In genomic region chr2:11482473-11483031, GRCh38 we compare ENCODE assay signal across 9 cellular contexts. TPM values are rescaled to one million over a fixed set of nuclear protein-coding genes. Genes with fewer than 3 reads are reported as not detected.
DNase-seq lines count a peak whose midpoint lies in the region; ATAC-seq, FAIRE-seq and TF ChIP-seq lines count a peak whose summit lies in the region.
"Had no signal": no experiment of that assay in that cellular context is flagged by ENCODE, and none has a peak within 500 bp of the region (broad histone marks: within the 10 kb centered on the region; RNA-seq: fewer than 3 reads in every experiment).

No MANE protein-coding gene starts in this region.

- H3K9me3 ChIP-seq in HUES64 (ENCODE audit: insufficient read depth, low read depth, low read length) (no peaks in the 10 kb centered on the region), kidney (ENCODE audit: control insufficient read depth in 1 of 2, low read length in 2 of 2) (no peaks in the 10 kb centered on the region), stomach smooth muscle (ENCODE audit: control insufficient read depth in 2 of 2, low read length in 2 of 2) (no peaks in the 10 kb centered on the region)

- TF ChIP-seq CTCF in MCF 10A (IDR thresholded peaks at IDR 0.05; ENCODE audit: unreplicated experiment) (no peak), kidney (IDR thresholded peaks at IDR 0.05; ENCODE audit: borderline replicate concordance, extremely low read depth, insufficient read depth) (no peak)

- no peaks in the 10 kb centered on the region for H3K36me3 Mint-ChIP-seq in MCF 10A (ENCODE audit: insufficient read depth, unreplicated experiment)

- H3K27ac Mint-ChIP-seq in MCF 10A (ENCODE audit: low read depth, unreplicated experiment) = no peak overlapping the region

- DNase-seq in MCF 10A (ENCODE audit: unreplicated experiment) (no peak), kidney (peak; percentile 71), RKO (ENCODE audit: low spot score) (no peak)
- DNase-seq in stimulated activated CD4-positive, alpha-beta T cell treated with anti-CD3 and anti-CD28 coated beads, Interleukin-4, amount 100 ng/mL, for 1 hour = no peak

- no TSS peak for BruUV-seq in MCF 10A (replicated peaks; lab: Mats Ljungman, UMichigan)

- ATAC-seq in GM19324 (IDR thresholded peaks at IDR 0.05; ENCODE audit: low FRiP score, unreplicated experiment) = no peak
- no peak for ATAC-seq in HG02973 (IDR thresholded peaks at IDR 0.05; ENCODE audit: unreplicated experiment)

- peak overlapping the region; percentile 82 for H3K9ac ChIP-seq in HUES64 (ENCODE audit: low read depth, low read length)
- H3K9ac ChIP-seq in kidney (ENCODE audit: low read length in 2 of 2) = no peak overlapping the region
- H3K9ac ChIP-seq in stomach smooth muscle (ENCODE audit: low read length in 2 of 2) = no peak overlapping the region

- H3K27me3 ChIP-seq in HUES64 (ENCODE audit: insufficient read depth, low read length) (peaks cover 31% of the 10 kb centered on the region), stomach smooth muscle (ENCODE audit: control insufficient read depth in 1 of 2, insufficient read depth in 2 of 2, low read length in 2 of 2) (peaks cover 17 to 29% of the 10 kb centered on the region in 2 donors)

- H3K9me3 Mint-ChIP-seq in MCF 10A (ENCODE audit: unreplicated experiment) = no peaks in the 10 kb centered on the region

- POLR2A ChIA-PET in MCF 10A (lab: Yijun Ruan, JAX) = no interaction called here

- H3K27ac ChIP-seq in HUES64 (ENCODE audit: low read depth, low read length) (peak overlapping the region; percentile 29; the same call in 1 of the 2 replicates), kidney (ENCODE audit: low read depth in 2 of 2, low read length in 2 of 2) (no peak overlapping the region), stomach smooth muscle (ENCODE audit: low read length) (no peak overlapping the region)
- H3K27ac ChIP-seq: RWPE1 had no signal

- H3K4me1 ChIP-seq in HUES64 (ENCODE audit: insufficient read depth, low read length) = 0 out of 2 replicates have a peak, but pooled peaks cover 6% of the 10 kb centered on the region
- peaks cover 3 to 6% of the 10 kb centered on the region in 2 donors for H3K4me1 ChIP-seq in kidney (ENCODE audit: control insufficient read depth in 1 of 2, insufficient read depth in 1 of 2, low read depth in 1 of 2, low read length in 2 of 2)
- peaks cover 11% of the 10 kb centered on the region for H3K4me1 ChIP-seq in stomach smooth muscle (ENCODE audit: control insufficient read depth, insufficient read depth, low read length)

- intact Hi-C loops in MCF 10A (cut with micrococcal nuclease) = no loop called here
- intact Hi-C loops in kidney (cut with DNase I) = loop anchor here (5.0 kb wide), 1 partner anchor 100 kb away; no protein-coding TSS in a partner anchor

- CTCF ChIA-PET in MCF 10A (lab: Yijun Ruan, JAX) = interaction anchor here (0.5 to 6.5 kb wide), 3 partner anchors 51 to 231 kb away, joined by 3 to 299 read pairs (median 5); partner anchors contain the start of gene GREB1

- no peak for FAIRE-seq in kidney (lab: Jason Lieb, UNC)

- peaks cover 8% of the 10 kb centered on the region for H3K4me1 Mint-ChIP-seq in MCF 10A (ENCODE audit: insufficient read depth, unreplicated experiment)

- H3K27me3 Mint-ChIP-seq in MCF 10A (ENCODE audit: insufficient read depth, unreplicated experiment) = peaks cover 23% of the 10 kb centered on the region

- no peaks in the 10 kb centered on the region for H3K36me3 ChIP-seq in HUES64 (ENCODE audit: insufficient read depth, low read length)
- H3K36me3 ChIP-seq in kidney (ENCODE audit: control insufficient read depth in 1 of 2, insufficient read depth in 2 of 2, low read length in 2 of 2) = no peaks in the 10 kb centered on the region
- H3K36me3 ChIP-seq in stomach smooth muscle (ENCODE audit: control insufficient read depth in 2 of 2, insufficient read depth in 2 of 2, low read length in 2 of 2) = no peaks in the 10 kb centered on the region

- WGBS in HUES64 = under 1% methylated on average over 69 of the region's 69 CpGs

- H3K4me3 Mint-ChIP-seq in MCF 10A (ENCODE audit: unreplicated experiment) = peak overlapping the region; percentile 81

- peak overlapping the region; percentile 93 for H3K4me3 ChIP-seq in HUES64 (ENCODE audit: low read length)
- peak overlapping the region in 1 of 2 donors; percentile 61 for H3K4me3 ChIP-seq in kidney (ENCODE audit: low read length in 2 of 2)
- H3K4me3 ChIP-seq in stomach smooth muscle (ENCODE audit: low read length in 2 of 2) = peak overlapping the region; percentile 57 to 74

RNA-seq across cellular contexts. Expression of gene E2F6, which starts 16.6 kb away (rescaled TPM):
- 22.5 TPM for polyA plus RNA-seq in HUES64 (2013, experiment 1 of 2)
- polyA plus RNA-seq in HUES64 (2013, experiment 2 of 2) = 21.7 TPM
- 16.1 and 16.6 TPM in 2 replicates for total RNA-seq in MCF 10A (2022)
- 12.7 TPM for total RNA-seq in kidney
- 7.8 TPM for polyA plus RNA-seq in kidney (ENCODE audit: insufficient read depth, low read depth, low replicate concordance)

RNA-seq across cellular contexts. Expression of gene GREB1, which starts 51.3 kb away (rescaled TPM):
- 12.2 TPM for polyA plus RNA-seq in HUES64 (2013, experiment 1 of 2)
- polyA plus RNA-seq in HUES64 (2013, experiment 2 of 2) = 16.7 TPM
- total RNA-seq in MCF 10A (2022) = 1.7 and 2.3 TPM in 2 replicates
- total RNA-seq in kidney = 0.98 TPM
- polyA plus RNA-seq in kidney (ENCODE audit: insufficient read depth, low read depth, low replicate concordance) = 1.8 TPM
